ENCODE assay signal across 19 cellular contexts in the genomic region with DNA sequence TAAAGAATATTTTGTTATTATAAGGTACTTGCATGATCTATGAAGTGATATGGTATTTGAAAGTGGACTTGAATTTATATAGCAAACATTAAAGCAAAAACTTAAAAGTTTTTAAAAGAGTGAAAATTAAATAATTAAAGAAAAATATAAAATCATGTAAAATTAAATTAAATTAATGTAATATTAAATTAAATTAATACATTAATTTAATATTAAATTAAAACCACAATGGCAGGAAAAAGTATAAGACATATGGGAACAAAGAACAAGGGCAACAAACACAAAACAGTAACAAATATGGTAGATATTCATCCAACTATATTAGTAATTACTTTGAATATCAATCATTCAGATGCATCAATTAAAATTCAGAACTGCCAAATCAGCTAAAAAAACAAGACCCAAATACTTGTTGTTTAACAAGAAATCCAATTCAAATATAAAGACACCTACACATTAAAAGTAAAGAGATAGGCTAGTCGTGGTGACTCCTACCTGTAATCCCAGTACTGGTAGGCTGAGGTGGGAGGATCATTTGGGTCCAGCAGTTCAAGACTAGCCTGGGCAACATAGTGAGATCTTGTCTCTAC.
"Had no signal": no experiment of that assay in that cellular context is flagged by ENCODE, and none has a peak within 500 bp of the region (broad histone marks: within the 10 kb centered on the region; RNA-seq: fewer than 3 reads in every experiment).

No MANE protein-coding gene starts in this region.

- H3K4me1 ChIP-seq: gastrocnemius medialis, left lung, neural progenitor cell, tibial nerve, upper lobe of left lung, uterus had no signal

- H3K4me3 ChIP-seq: dorsolateral prefrontal cortex, gastrocnemius medialis, left lung, neural progenitor cell, thoracic aorta, tibial nerve, upper lobe of left lung, uterus had no signal

- H3K9ac ChIP-seq: neural progenitor cell had no signal

- DNase-seq: cerebellar nuclear complex; dorsolateral prefrontal cortex; effector CD4-positive, alpha-beta T cell; gastrocnemius medialis; head of caudate nucleus; left cardiac atrium; left lung; mesendoderm; midbrain; naive thymus-derived CD4-positive, alpha-beta T cell; stimulated activated CD4-positive, alpha-beta T cell treated with anti-CD3 and anti-CD28 coated beads, Interleukin-2, amount 100 ng/mL, for 24 hours; stimulated activated CD4-positive, alpha-beta T cell treated with anti-CD3 and anti-CD28 coated beads, Interleukin-4, amount 100 ng/mL, for 4 hours; upper lobe of left lung; uterus had no signal

- H3K27me3 ChIP-seq: dorsolateral prefrontal cortex, gastrocnemius medialis, left lung, neural progenitor cell, tibial nerve, upper lobe of left lung, uterus had no signal

- H3K36me3 ChIP-seq: gastrocnemius medialis, left lung, neural progenitor cell, thoracic aorta, tibial nerve, upper lobe of left lung, uterus had no signal

- H3K9me3 ChIP-seq: gastrocnemius medialis, left lung, thoracic aorta, tibial nerve, upper lobe of left lung, uterus had no signal

- ATAC-seq: gastrocnemius medialis; left cardiac atrium; left lung; naive thymus-derived CD4-positive, alpha-beta T cell; sciatic nerve; stimulated activated memory B cell treated with anti-CD40 and anti-IgM and Interleukin-4, amounts not matched to agents 10 μg/mL and 1 μg/mL and 100 μg/mL, for 72 hours had no signal

- H2AFZ ChIP-seq: neural progenitor cell had no signal

- H3K4me2 ChIP-seq: neural progenitor cell had no signal

- H3K27ac ChIP-seq: dorsolateral prefrontal cortex, gastrocnemius medialis, left lung, neural progenitor cell, thoracic aorta, tibial nerve, upper lobe of left lung, uterus had no signal
